9 cellular contexts compared by ENCODE assay signal in genomic region chr3:31610700-31611275, GRCh38.
A peak's percentile ranks its signal among the peaks of the same experiment; 100 is the strongest.
DNase-seq lines count a peak whose midpoint lies in the region; ATAC-seq and TF ChIP-seq lines count a peak whose summit lies in the region.
"Had no signal": no experiment of that assay in that cellular context is flagged by ENCODE, and none has a peak within 500 bp of the region (broad histone marks: within the 10 kb centered on the region; RNA-seq: fewer than 3 reads in every experiment).

No MANE protein-coding gene starts in this region.

- peaks cover 46 to 90% (median 75%) of the 10 kb centered on the region in 7 donors for H3K4me1 Mint-ChIP-seq in naive thymus-derived CD4-positive, alpha-beta T cell

- no peaks in the 10 kb centered on the region for H3K4me1 ChIP-seq in DND-41 (ENCODE audit: insufficient read depth, low read length)
- H3K4me1 ChIP-seq in MM.1S (ENCODE audit: low read length) = no peaks in the 10 kb centered on the region
- H3K4me1 ChIP-seq in naive thymus-derived CD4-positive, alpha-beta T cell (ENCODE audit: control insufficient read depth in 2 of 2, insufficient read depth in 2 of 2, low read length in 2 of 2) = peaks cover 5 to 8% of the 10 kb centered on the region in 2 donors

- H3K36me3 ChIP-seq in DND-41 (ENCODE audit: insufficient read depth, low read length) = peaks cover 65% of the 10 kb centered on the region
- H3K36me3 ChIP-seq in MM.1S (replicated peaks; ENCODE audit: insufficient read depth, low read length) = peaks cover 4% of the 10 kb centered on the region; the same call in 1 of the 2 replicates
- H3K36me3 ChIP-seq in naive thymus-derived CD4-positive, alpha-beta T cell (ENCODE audit: control insufficient read depth in 2 of 3, insufficient read depth in 3 of 3, low read length in 3 of 3) = peaks cover 0 to 16% (median 0%) of the 10 kb centered on the region in 3 experiments

- no peaks in the 10 kb centered on the region for H3F3A ChIP-seq in MM.1S (ENCODE audit: insufficient read depth, low read length)

- peaks cover 11 to 74% (median 60%) of the 10 kb centered on the region in 5 donors for H3K36me3 Mint-ChIP-seq in naive thymus-derived CD4-positive, alpha-beta T cell

- H3K27ac ChIP-seq in DND-41 (ENCODE audit: low read length) (no peak overlapping the region), MM.1S (ENCODE audit: low read length) (no peak overlapping the region)
- H3K27ac ChIP-seq in naive thymus-derived CD4-positive, alpha-beta T cell (ENCODE audit: low read depth, low read length) = no peak overlapping the region

- TF ChIP-seq CTCF in DND-41 (IDR thresholded peaks at IDR 0.05; ENCODE audit: borderline replicate concordance, extremely low read depth, low read length, poor library complexity, severe bottlenecking) (peak; percentile 58), MM.1S (IDR thresholded peaks at IDR 0.05; ENCODE audit: low read length) (peak; percentile 46)

- CTCF ChIA-PET in naive thymus-derived CD4-positive, alpha-beta T cell (lab: Charles Lee) = no interaction called here

- ATAC-seq in DND-41 (ENCODE audit: insufficient read depth, low read depth) = no peak
- no peak for ATAC-seq in naive thymus-derived CD4-positive, alpha-beta T cell
- no peak for ATAC-seq in GM18511 (IDR thresholded peaks at IDR 0.05; ENCODE audit: unreplicated experiment)
- no peak for ATAC-seq in GM21723 (IDR thresholded peaks at IDR 0.05; ENCODE audit: unreplicated experiment)

- H2AFZ ChIP-seq in DND-41 (ENCODE audit: low read depth, low read length) (no peak overlapping the region), MM.1S (ENCODE audit: low read length) (no peak overlapping the region)

- H3K4me3 ChIP-seq in DND-41 (ENCODE audit: low read depth in 1 of 2, low read length in 2 of 2) (no peak overlapping the region), MM.1S (ENCODE audit: low read length) (no peak overlapping the region)
- no peak overlapping the region for H3K4me3 ChIP-seq in naive thymus-derived CD4-positive, alpha-beta T cell (ENCODE audit: low read length)

- H3K9me3 Mint-ChIP-seq in naive thymus-derived CD4-positive, alpha-beta T cell = peaks cover 1 to 27% (median 13%) of the 10 kb centered on the region in 11 donors

- no peaks in the 10 kb centered on the region for H3K27me3 Mint-ChIP-seq in naive thymus-derived CD4-positive, alpha-beta T cell

- intact Hi-C loops in naive thymus-derived CD4-positive, alpha-beta T cell (cut with micrococcal nuclease) = loop anchor here in 1 of 2 donors (1.0 to 2.0 kb wide), 2 partner anchors 84 to 158 kb away; no protein-coding TSS in a partner anchor

- H3K9me3 ChIP-seq in DND-41 (ENCODE audit: insufficient read depth, low read length, severe bottlenecking) (peaks cover 12% of the 10 kb centered on the region), MM.1S (replicated peaks; ENCODE audit: insufficient read depth, low read length) (no peaks in the 10 kb centered on the region)
- H3K9me3 ChIP-seq in naive thymus-derived CD4-positive, alpha-beta T cell (ENCODE audit: control insufficient read depth in 2 of 3, low read length in 3 of 3) = peaks cover 0 to 16% (median 4%) of the 10 kb centered on the region in 3 experiments

- H3K79me2 ChIP-seq in DND-41 (ENCODE audit: insufficient read depth, low read length) (peaks cover 98% of the 10 kb centered on the region), MM.1S (ENCODE audit: low read length) (peaks cover 80% of the 10 kb centered on the region)

- POLR2A ChIA-PET in naive thymus-derived CD4-positive, alpha-beta T cell (lab: Charles Lee) = no interaction called here

- peak overlapping the region in 5 of 9 donors; percentile 2 to 55 (median 17) for H3K27ac Mint-ChIP-seq in naive thymus-derived CD4-positive, alpha-beta T cell

- H3K9ac ChIP-seq in DND-41 (ENCODE audit: low read depth, low read length) (no peak overlapping the region), MM.1S (ENCODE audit: low read length) (no peak overlapping the region)

- DNase-seq in DND-41 (no peak), MM.1S (no peak), dedifferentiated amniotic fluid mesenchymal stem cell (ENCODE audit: extremely low spot score) (peak; percentile 68), KG1 (lab: John Stamatoyannopoulos, UW) (no peak), SKM-1 (lab: John Stamatoyannopoulos, UW; ENCODE audit: unreplicated experiment) (no peak)
- DNase-seq in naive thymus-derived CD4-positive, alpha-beta T cell = no peak

- H3K4me2 ChIP-seq in DND-41 (ENCODE audit: insufficient read depth, low read length) (no peak overlapping the region), MM.1S (ENCODE audit: low read depth, low read length) (no peak overlapping the region)

- no peaks in the 10 kb centered on the region for H3K9me2 ChIP-seq in MM.1S (replicated peaks; ENCODE audit: insufficient read depth, low read length)

- H3K27me3 ChIP-seq in DND-41 (ENCODE audit: insufficient read depth, low read length, poor library complexity) = no peaks in the 10 kb centered on the region
- H3K27me3 ChIP-seq in MM.1S (replicated peaks; ENCODE audit: insufficient read depth, low read length) = no peaks in the 10 kb centered on the region
- H3K27me3 ChIP-seq in naive thymus-derived CD4-positive, alpha-beta T cell (ENCODE audit: control insufficient read depth in 2 of 2, insufficient read depth in 2 of 2, low read length in 2 of 2) = no peaks in the 10 kb centered on the region

- H4K20me1 ChIP-seq in DND-41 (ENCODE audit: insufficient read depth, low read length) (peaks cover 15% of the 10 kb centered on the region; the same call in 1 of the 2 replicates), MM.1S (ENCODE audit: insufficient read depth, low read length) (peaks cover 5% of the 10 kb centered on the region; the same call in 1 of the 2 replicates)

- H3K4me3 Mint-ChIP-seq in naive thymus-derived CD4-positive, alpha-beta T cell = peak overlapping the region in 1 of 10 donors; percentile 36
- H3K4me3 Mint-ChIP-seq: immature natural killer cell had no signal
